9 cellular contexts compared by ENCODE assay signal in genomic region chrX:11426712-11427081, GRCh38.
A peak's percentile ranks its signal among the peaks of the same experiment; 100 is the strongest.
DNase-seq lines count a peak whose midpoint lies in the region; ATAC-seq and TF ChIP-seq lines count a peak whose summit lies in the region.
"Had no signal": no experiment of that assay in that cellular context is flagged by ENCODE, and none has a peak within 500 bp of the region (broad histone marks: within the 10 kb centered on the region; RNA-seq: fewer than 3 reads in every experiment).

No MANE protein-coding gene starts in this region.

- H3K79me2 ChIP-seq in MM.1S (ENCODE audit: low read length), result peaks cover 54% of the 10 kb centered on the region
- no peaks in the 10 kb centered on the region for H3K79me2 ChIP-seq in parathyroid adenoma

- ATAC-seq in GM21367 (IDR thresholded peaks at IDR 0.05; ENCODE audit: unreplicated experiment) (no peak), GM21526 (IDR thresholded peaks at IDR 0.05; ENCODE audit: low FRiP score, unreplicated experiment) (no peak)

- POLR2A ChIA-PET in AG04449 (lab: Yijun Ruan, JAX), result no interaction called here

- no peaks in the 10 kb centered on the region for H3K9me3 ChIP-seq in MM.1S (replicated peaks; ENCODE audit: insufficient read depth, low read length)
- H3K9me3 ChIP-seq in parathyroid adenoma (ENCODE audit: control insufficient read depth, low read length), result no peaks in the 10 kb centered on the region

- no peaks in the 10 kb centered on the region for H4K20me1 ChIP-seq in MM.1S (ENCODE audit: insufficient read depth, low read length)

- CTCF ChIA-PET in AG04449 (lab: Yijun Ruan, JAX), result no interaction called here

- H3K4me3 ChIP-seq in AG04449 (ENCODE audit: low read depth, low read length) (peak overlapping the region; percentile 60), MM.1S (ENCODE audit: low read length) (peak overlapping the region; percentile 77), fibroblast of villous mesenchyme (ENCODE audit: low read depth, low read length) (peak overlapping the region; percentile 59), parathyroid adenoma (ENCODE audit: low read depth, low read length) (peak overlapping the region; percentile 9)

- TF ChIP-seq CTCF in AG04449 (IDR thresholded peaks at IDR 0.05; ENCODE audit: insufficient read depth, low read length, missing control alignments) (no peak), MM.1S (IDR thresholded peaks at IDR 0.05; ENCODE audit: low read length) (no peak), fibroblast of villous mesenchyme (IDR thresholded peaks at IDR 0.05; ENCODE audit: insufficient read depth, low read depth, low read length) (no peak), parathyroid adenoma (IDR thresholded peaks at IDR 0.05) (no peak)

- peak overlapping the region; percentile 100 for H3K27ac ChIP-seq in MM.1S (ENCODE audit: low read length)
- no peak overlapping the region for H3K27ac ChIP-seq in parathyroid adenoma

- H3K4me1 ChIP-seq in MM.1S (ENCODE audit: low read length) (peaks cover 55% of the 10 kb centered on the region), parathyroid adenoma (no peaks in the 10 kb centered on the region)

- H3K9ac ChIP-seq in MM.1S (ENCODE audit: low read length) (peak overlapping the region; percentile 96), parathyroid adenoma (no peak overlapping the region)

- no peaks in the 10 kb centered on the region for H3K9me2 ChIP-seq in MM.1S (replicated peaks; ENCODE audit: insufficient read depth, low read length)

- peaks cover 34% of the 10 kb centered on the region for H3F3A ChIP-seq in MM.1S (ENCODE audit: insufficient read depth, low read length)

- H2AFZ ChIP-seq in MM.1S (ENCODE audit: low read length) (no peak overlapping the region), parathyroid adenoma (peak overlapping the region; percentile 91)

- H3K36me3 ChIP-seq in MM.1S (replicated peaks; ENCODE audit: insufficient read depth, low read length) (no peaks in the 10 kb centered on the region), parathyroid adenoma (ENCODE audit: control insufficient read depth, insufficient read depth, low read length) (no peaks in the 10 kb centered on the region)

- H3K27me3 ChIP-seq in MM.1S (replicated peaks; ENCODE audit: insufficient read depth, low read length), result no peaks in the 10 kb centered on the region
- no peaks in the 10 kb centered on the region for H3K27me3 ChIP-seq in parathyroid adenoma (ENCODE audit: control insufficient read depth, insufficient read depth, low read length)

- H3K4me2 ChIP-seq in MM.1S (ENCODE audit: low read depth, low read length), result peak overlapping the region; percentile 89
- H3K4me2 ChIP-seq in parathyroid adenoma (ENCODE audit: low read length), result no peak overlapping the region

- DNase-seq in AG04449 (ENCODE audit: low read depth, low spot score) (no peak), MM.1S (peak; percentile 18), fibroblast of villous mesenchyme (ENCODE audit: low read depth) (no peak), NCI-H82 (lab: John Stamatoyannopoulos, UW) (no peak)
- DNase-seq in stimulated activated CD4-positive, alpha-beta T cell treated with anti-CD3 and anti-CD28 coated beads, Interleukin-4, amount 100 ng/mL, for 1 hour, result no peak
- DNase-seq: NCI-H187 treated with DMSO at 0.1 percent for 48 hours had no signal

Comparison
In these comparisons a context has a peak if more than half of its experiments do, and no peak if none do; other contexts are left out.
1. H3K4me3 ChIP-seq: peak in every context shown above with its lines; median percentile 77 in MM.1S; 60 in AG04449; 59 in fibroblast of villous mesenchyme; 9 in parathyroid adenoma.